Comparison of ENCODE assay signal across 21 cellular contexts in genomic region chr5:157247267-157247666, GRCh38. TPM values are rescaled to one million over a fixed set of nuclear protein-coding genes. Genes with fewer than 3 reads are reported as not detected.
A peak's percentile ranks its signal among the peaks of the same experiment; 100 is the strongest.
DNase-seq lines count a peak whose midpoint lies in the region; ATAC-seq and TF ChIP-seq lines count a peak whose summit lies in the region.
"Had no signal": no experiment of that assay in that cellular context is flagged by ENCODE, and none has a peak within 500 bp of the region (broad histone marks: within the 10 kb centered on the region; RNA-seq: fewer than 3 reads in every experiment).

No MANE protein-coding gene starts in this region.

- no peaks in the 10 kb centered on the region for H3K79me2 ChIP-seq in GM23338 (replicated peaks; ENCODE audit: insufficient read depth)

- H3F3A ChIP-seq in GM23338 (replicated peaks; ENCODE audit: low read depth): no peaks in the 10 kb centered on the region

- no peak overlapping the region for H3K4me3 ChIP-seq in CD4-positive, CD25-positive, alpha-beta regulatory T cell (ENCODE audit: low read depth, low read length)
- no peak overlapping the region for H3K4me3 ChIP-seq in CD8-positive, alpha-beta T cell (ENCODE audit: low read depth, low read length)
- H3K4me3 ChIP-seq in GM23338: no peak overlapping the region
- H3K4me3 ChIP-seq: HAP-1, sigmoid colon, SJSA1, testis had no signal

- H3K4me2 ChIP-seq in GM23338: no peak overlapping the region

- H3K9me3 Mint-ChIP-seq in CD4-positive, CD25-positive, alpha-beta regulatory T cell: no peaks in the 10 kb centered on the region
- no peaks in the 10 kb centered on the region for H3K9me3 Mint-ChIP-seq in CD8-positive, alpha-beta T cell
- H3K9me3 Mint-ChIP-seq in T-cell (no peaks in the 10 kb centered on the region), GM23338 (no peaks in the 10 kb centered on the region)
- peaks cover 2% of the 10 kb centered on the region for H3K9me3 Mint-ChIP-seq in activated naive CD8-positive, alpha-beta T cell treated with anti-CD3 and anti-CD28 coated beads for 36 hours

- no peaks in the 10 kb centered on the region for H3K27me3 Mint-ChIP-seq in CD4-positive, CD25-positive, alpha-beta regulatory T cell
- no peaks in the 10 kb centered on the region for H3K27me3 Mint-ChIP-seq in CD8-positive, alpha-beta T cell (ENCODE audit: low read depth)
- no peaks in the 10 kb centered on the region for H3K27me3 Mint-ChIP-seq in T-cell
- no peaks in the 10 kb centered on the region for H3K27me3 Mint-ChIP-seq in activated naive CD8-positive, alpha-beta T cell treated with anti-CD3 and anti-CD28 coated beads for 36 hours
- H3K27me3 Mint-ChIP-seq in GM23338 (ENCODE audit: insufficient read depth, low read depth, poor library complexity): peaks cover 2% of the 10 kb centered on the region

- intact Hi-C loops in CD8-positive, alpha-beta T cell (cut with DNase I, micrococcal nuclease): loop anchor here in 1 of 2 experiments (1.0 to 5.0 kb wide), 2 partner anchors 9 to 35 kb away; no protein-coding TSS in a partner anchor
- intact Hi-C loops in Right ventricle myocardium superior (cut with DNase I): no loop called here

- no peaks in the 10 kb centered on the region for H3K9me3 ChIP-seq in CD4-positive, CD25-positive, alpha-beta regulatory T cell (ENCODE audit: control insufficient read depth in 2 of 2, low read length in 2 of 2)
- no peaks in the 10 kb centered on the region for H3K9me3 ChIP-seq in CD8-positive, alpha-beta T cell (ENCODE audit: low read length)
- H3K9me3 ChIP-seq: HAP-1, sigmoid colon, SJSA1, testis had no signal

- TF ChIP-seq CTCF in CD8-positive, alpha-beta T cell (IDR thresholded peaks at IDR 0.05): no peak
- no peak for TF ChIP-seq CTCF in GM23338 (conservative IDR thresholded peaks at IDR 0.05; ENCODE audit: low read depth in 2 of 2)
- TF ChIP-seq CTCF in GM20000 (IDR thresholded peaks at IDR 0.05; ENCODE audit: extremely low read depth, missing control alignments): no peak

- H3K4me1 Mint-ChIP-seq in CD4-positive, CD25-positive, alpha-beta regulatory T cell: peaks cover 60 to 93% (median 76%) of the 10 kb centered on the region in 4 donors
- peaks cover 83% of the 10 kb centered on the region for H3K4me1 Mint-ChIP-seq in CD8-positive, alpha-beta T cell (ENCODE audit: low read depth)
- H3K4me1 Mint-ChIP-seq in T-cell (peaks cover 88 to 94% (median 92%) of the 10 kb centered on the region in 3 donors), GM23338 (peaks cover 7% of the 10 kb centered on the region)
- peaks cover 90% of the 10 kb centered on the region for H3K4me1 Mint-ChIP-seq in activated naive CD8-positive, alpha-beta T cell treated with anti-CD3 and anti-CD28 coated beads for 36 hours

- H2AFZ ChIP-seq in GM23338: no peak overlapping the region

- POLR2A ChIA-PET in CD8-positive, alpha-beta T cell (lab: Charles Lee): interaction anchor here (1.5 to 1.7 kb wide), 2 partner anchors 32 to 67 kb away, joined by 3 to 4 read pairs; partner anchors contain the start of gene ITK
- POLR2A ChIA-PET in T-cell (lab: Charles Lee): interaction anchor here (0.6 to 1.2 kb wide), 3 partner anchors 12 to 32 kb away, joined by 3 to 4 read pairs (median 3); no protein-coding TSS in a partner anchor

- no peak for ATAC-seq in CD4-positive, CD25-positive, alpha-beta regulatory T cell (ENCODE audit: low read depth in 2 of 2)
- no peak for ATAC-seq in CD8-positive, alpha-beta T cell
- no peak for ATAC-seq in T-cell (replicated peaks in 1 of 4)
- no peak for ATAC-seq in GM23338
- ATAC-seq in Right ventricle myocardium superior (ENCODE audit: poor library complexity): no peak

- H3K4me3 Mint-ChIP-seq in CD4-positive, CD25-positive, alpha-beta regulatory T cell: peak overlapping the region; percentile 54 to 91 (median 65)
- peak overlapping the region; percentile 33 for H3K4me3 Mint-ChIP-seq in CD8-positive, alpha-beta T cell
- H3K4me3 Mint-ChIP-seq in T-cell: peak overlapping the region in 1 of 3 donors; percentile 53
- no peak overlapping the region for H3K4me3 Mint-ChIP-seq in activated naive CD8-positive, alpha-beta T cell treated with anti-CD3 and anti-CD28 coated beads for 36 hours
- no peak overlapping the region for H3K4me3 Mint-ChIP-seq in GM23338

- DNase-seq in CD4-positive, CD25-positive, alpha-beta regulatory T cell: no peak
- no peak for DNase-seq in CD8-positive, alpha-beta T cell
- DNase-seq in T-cell (no peak), GM23338 (ENCODE audit: low spot score) (no peak), GM20000 (ENCODE audit: low spot score) (no peak), Right ventricle myocardium superior (no peak), NCI-H2227 (lab: John Stamatoyannopoulos, UW; ENCODE audit: unreplicated experiment) (no peak)
- DNase-seq in activated naive CD8-positive, alpha-beta T cell treated with anti-CD3 and anti-CD28 coated beads for 36 hours: no peak
- DNase-seq: activated CD4-positive, CD25-positive, alpha-beta regulatory T cell; AML-193; effector CD8-positive, alpha-beta T cell; glutamatergic neuron; Kasumi-1; NCI-H1105 treated with DMSO at 0.1 percent for 48 hours; NCI-H2171; NCI-H748 treated with DMSO at 0.1 percent for 48 hours; OCI-M1; sigmoid colon; testis had no signal

- peaks cover 87% of the 10 kb centered on the region for H3K36me3 Mint-ChIP-seq in CD4-positive, CD25-positive, alpha-beta regulatory T cell
- H3K36me3 Mint-ChIP-seq in CD8-positive, alpha-beta T cell: peaks cover 94% of the 10 kb centered on the region
- H3K36me3 Mint-ChIP-seq in T-cell: peaks cover 85% of the 10 kb centered on the region
- peaks cover 94% of the 10 kb centered on the region for H3K36me3 Mint-ChIP-seq in activated naive CD8-positive, alpha-beta T cell treated with anti-CD3 and anti-CD28 coated beads for 36 hours
- no peaks in the 10 kb centered on the region for H3K36me3 Mint-ChIP-seq in GM23338 (ENCODE audit: low read depth)

- H3K9me2 ChIP-seq in GM23338 (ENCODE audit: insufficient read depth): no peaks in the 10 kb centered on the region

- peak overlapping the region; percentile 13 to 90 (median 85) for H3K27ac Mint-ChIP-seq in CD4-positive, CD25-positive, alpha-beta regulatory T cell
- H3K27ac Mint-ChIP-seq in CD8-positive, alpha-beta T cell: peak overlapping the region; percentile 95
- H3K27ac Mint-ChIP-seq in T-cell: peak overlapping the region; percentile 89 to 92
- peak overlapping the region; percentile 89 for H3K27ac Mint-ChIP-seq in activated naive CD8-positive, alpha-beta T cell treated with anti-CD3 and anti-CD28 coated beads for 36 hours
- H3K27ac Mint-ChIP-seq in GM23338: no peak overlapping the region

- H3K4me1 ChIP-seq in CD4-positive, CD25-positive, alpha-beta regulatory T cell (ENCODE audit: control insufficient read depth, insufficient read depth, low read length, poor library complexity, severe bottlenecking): peaks cover 70% of the 10 kb centered on the region
- peaks cover 80% of the 10 kb centered on the region for H3K4me1 ChIP-seq in CD8-positive, alpha-beta T cell (ENCODE audit: insufficient read depth, low read length)
- no peaks in the 10 kb centered on the region for H3K4me1 ChIP-seq in GM23338 (ENCODE audit: insufficient read depth)
- H3K4me1 ChIP-seq: sigmoid colon, testis had no signal

- H4K20me1 ChIP-seq in GM23338 (replicated peaks; ENCODE audit: insufficient read depth): no peaks in the 10 kb centered on the region

- peaks cover 99% of the 10 kb centered on the region for H3K36me3 ChIP-seq in CD4-positive, CD25-positive, alpha-beta regulatory T cell (ENCODE audit: control insufficient read depth, insufficient read depth, low read length)
- H3K36me3 ChIP-seq in CD8-positive, alpha-beta T cell (ENCODE audit: insufficient read depth, low read length): peaks cover 94% of the 10 kb centered on the region
- H3K36me3 ChIP-seq in GM23338 (ENCODE audit: insufficient read depth): no peaks in the 10 kb centered on the region
- H3K36me3 ChIP-seq: HAP-1, sigmoid colon, SJSA1 had no signal

- CTCF ChIA-PET in CD8-positive, alpha-beta T cell (lab: Charles Lee): interaction anchor here (0.6 to 1.3 kb wide), 2 partner anchors 13 to 66 kb away, joined by 3 read pairs; no protein-coding TSS in a partner anchor
- CTCF ChIA-PET in T-cell (lab: Charles Lee): no interaction called here

- no peaks in the 10 kb centered on the region for H3K27me3 ChIP-seq in CD4-positive, CD25-positive, alpha-beta regulatory T cell (ENCODE audit: control insufficient read depth, insufficient read depth, low read length)
- H3K27me3 ChIP-seq in CD8-positive, alpha-beta T cell (ENCODE audit: insufficient read depth, low read length): no peaks in the 10 kb centered on the region
- H3K27me3 ChIP-seq in GM23338 (ENCODE audit: insufficient read depth): no peaks in the 10 kb centered on the region
- H3K27me3 ChIP-seq: sigmoid colon, testis had no signal

- peak overlapping the region; percentile 83 for H3K27ac ChIP-seq in CD4-positive, CD25-positive, alpha-beta regulatory T cell (ENCODE audit: insufficient read depth, low read length, poor library complexity, severe bottlenecking)
- no peak overlapping the region for H3K27ac ChIP-seq in CD8-positive, alpha-beta T cell (ENCODE audit: low read depth, low read length)
- H3K27ac ChIP-seq in GM23338 (ENCODE audit: low read depth): no peak overlapping the region
- H3K27ac ChIP-seq: sigmoid colon, SJSA1, testis had no signal

TF ChIP-seq in GM23338, 12 proteins besides CTCF, POLR2A, EP300 and RAD21 (continues in another document):
- TF ChIP-seq ZNF114 (CRISPR knock-in tag; IDR thresholded peaks at IDR 0.05) (no peak), POLR2AphosphoS5 (IDR thresholded peaks at IDR 0.05; ENCODE audit: low read depth) (no peak), CREB1 (CRISPR knock-in tag; IDR thresholded peaks at IDR 0.05; ENCODE audit: low read depth) (no peak), EZH2 (IDR thresholded peaks at IDR 0.05; ENCODE audit: low read depth, unreplicated experiment) (no peak)

RNA-seq across cellular contexts. Expression of gene CYFIP2, which starts 18.7 kb away (rescaled TPM):
- total RNA-seq in CD4-positive, CD25-positive, alpha-beta regulatory T cell: 357 TPM
- polyA plus RNA-seq in CD4-positive, CD25-positive, alpha-beta regulatory T cell: 100 to 1,000 TPM; 332 to 383 (median 360) TPM
- 100 to 1,000 TPM; 270 to 304 TPM for total RNA-seq in CD8-positive, alpha-beta T cell
- total RNA-seq in T-cell (100 to 1,000 TPM; 362 to 497 (median 398) TPM), Right ventricle myocardium superior (27.6 TPM)
- 100 to 1,000 TPM; 324 to 325 TPM for total RNA-seq in activated naive CD8-positive, alpha-beta T cell treated with anti-CD3 and anti-CD28 coated beads for 36 hours
- 78.4 and 98.4 TPM in 2 replicates for total RNA-seq in GM23338 (2014; rRNA removed; shearing (Covaris generic))
- 54.1 and 58.9 TPM in 2 replicates for polyA plus RNA-seq in GM23338 (2016; fragmentation: Nextera tagmentation; extraction: Ambion mirVana)

Comparison
In these comparisons a context has a peak if more than half of its experiments do, and no peak if none do; other contexts are left out.
1. H3K4me3 Mint-ChIP-seq: peak in CD4-positive, CD25-positive, alpha-beta regulatory T cell (4 of 4) and CD8-positive, alpha-beta T cell (single experiment); none in activated naive CD8-positive, alpha-beta T cell treated with anti-CD3 and anti-CD28 coated beads for 36 hours (single experiment) and GM23338 (single experiment).